In the genomic region with DNA sequence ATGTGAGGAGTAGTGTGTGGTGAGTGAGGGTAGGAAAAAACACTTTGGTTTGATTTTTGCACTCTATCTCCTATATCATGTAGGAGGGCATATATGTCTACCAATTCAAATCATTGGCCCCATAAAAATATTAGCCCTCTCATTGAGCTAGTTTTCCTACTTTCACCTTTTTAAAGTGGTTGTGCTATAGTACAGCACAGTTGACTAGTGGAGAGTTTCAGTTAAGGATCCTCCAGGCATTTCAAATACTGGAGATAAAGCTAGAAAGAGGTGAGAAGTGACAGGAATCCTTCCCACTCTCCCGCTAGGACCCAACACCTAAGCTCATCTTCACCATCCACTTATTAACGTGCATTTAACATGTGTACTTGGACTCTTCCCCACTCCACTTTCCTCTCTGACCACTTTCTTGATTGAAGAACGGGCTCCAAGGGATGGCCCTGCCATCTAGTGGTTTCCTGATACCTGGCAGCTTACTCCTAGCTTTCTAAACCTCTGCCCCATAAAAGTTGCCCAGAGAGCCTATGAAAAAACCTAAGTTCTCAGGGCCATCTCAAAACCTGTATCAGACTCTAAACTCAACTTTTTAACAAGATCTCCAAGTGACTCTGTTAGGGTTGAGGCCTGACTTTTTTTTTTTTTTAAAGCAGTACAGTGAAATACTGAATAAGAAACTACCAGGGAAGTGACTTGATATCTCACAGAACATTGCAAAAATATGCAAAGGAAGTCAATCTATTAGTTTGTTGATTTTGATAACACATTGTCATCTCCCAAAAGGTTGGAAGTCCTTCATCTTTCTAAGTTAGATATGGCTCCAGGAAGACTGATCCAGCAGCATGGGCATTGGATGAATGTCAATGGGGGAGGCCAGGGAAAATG, we compare ENCODE assay signal across 8 cellular contexts. TPM values are rescaled to one million over a fixed set of nuclear protein-coding genes. Genes with fewer than 3 reads are reported as not detected.
A peak's percentile ranks its signal among the peaks of the same experiment; 100 is the strongest.
DNase-seq lines count a peak whose midpoint lies in the region; ATAC-seq and TF ChIP-seq lines count a peak whose summit lies in the region.

No MANE protein-coding gene starts in this region.

- WGBS in esophagus muscularis mucosa, result 20% methylated on average over 3 of the region's 3 CpGs

- H3K4me1 Mint-ChIP-seq in activated T-cell treated with anti-CD3 and anti-CD28 coated beads, Interleukin-2, amount 50 U/mL, for 72 hours (ENCODE audit: low read depth), result no peaks in the 10 kb centered on the region
- H3K4me1 Mint-ChIP-seq in nephron progenitor cell, result peaks cover under 1% of the 10 kb centered on the region
- no peaks in the 10 kb centered on the region for H3K4me1 Mint-ChIP-seq in CD8-positive, alpha-beta T cell (ENCODE audit: low read depth)

- no peaks in the 10 kb centered on the region for H3K9me3 Mint-ChIP-seq in activated T-cell treated with anti-CD3 and anti-CD28 coated beads, Interleukin-2, amount 50 U/mL, for 72 hours
- H3K9me3 Mint-ChIP-seq in nephron progenitor cell, result no peaks in the 10 kb centered on the region
- no peaks in the 10 kb centered on the region for H3K9me3 Mint-ChIP-seq in CD8-positive, alpha-beta T cell

- no peaks in the 10 kb centered on the region for H3K27me3 ChIP-seq in esophagus muscularis mucosa
- H3K27me3 ChIP-seq in CD8-positive, alpha-beta T cell (ENCODE audit: insufficient read depth, low read length), result no peaks in the 10 kb centered on the region

- no peak for TF ChIP-seq POLR2A in esophagus muscularis mucosa (IDR thresholded peaks at IDR 0.05; ENCODE audit: low read depth)

- intact Hi-C loops in esophagus muscularis mucosa (cut with DNase I), result loop anchor here (2.0 to 5.0 kb wide), 3 partner anchors 176 to 742 kb away; no protein-coding TSS in a partner anchor
- intact Hi-C loops in CD8-positive, alpha-beta T cell (cut with DNase I, micrococcal nuclease), result loop anchor here in 1 of 2 experiments (10.0 kb wide), 1 partner anchor 122 kb away; no protein-coding TSS in a partner anchor

- no peaks in the 10 kb centered on the region for H3K36me3 ChIP-seq in esophagus muscularis mucosa
- no peaks in the 10 kb centered on the region for H3K36me3 ChIP-seq in CD8-positive, alpha-beta T cell (ENCODE audit: insufficient read depth, low read length)

- H3K36me3 Mint-ChIP-seq in activated T-cell treated with anti-CD3 and anti-CD28 coated beads, Interleukin-2, amount 50 U/mL, for 72 hours (ENCODE audit: insufficient read depth in 2 of 2), result no peaks in the 10 kb centered on the region
- no peaks in the 10 kb centered on the region for H3K36me3 Mint-ChIP-seq in nephron progenitor cell (ENCODE audit: low read depth)
- H3K36me3 Mint-ChIP-seq in CD8-positive, alpha-beta T cell, result no peaks in the 10 kb centered on the region

- peak in 1 of 2 donors; percentile 25 for DNase-seq in activated T-cell treated with anti-CD3 and anti-CD28 coated beads, Interleukin-2, amount 50 U/mL, for 72 hours
- no peak for DNase-seq in activated T-cell treated with anti-CD3 and anti-CD28 coated beads, Interleukin-2, amount 50 U/mL, for 1 hour
- DNase-seq in H4 (ENCODE audit: low spot score), result peak; percentile 72
- peak; percentile 26 for DNase-seq in NCI-H1092 (lab: John Stamatoyannopoulos, UW)
- peak; percentile 71 for DNase-seq in SKM-1 treated with dmso at 0.1 percent for 144 hours (lab: John Stamatoyannopoulos, UW; ENCODE audit: unreplicated experiment)
- no peak for DNase-seq in esophagus muscularis mucosa (ENCODE audit: extremely low spot score)
- DNase-seq in nephron progenitor cell, result peak; percentile 46
- DNase-seq in CD8-positive, alpha-beta T cell, result no peak

- no peak overlapping the region for H3K27ac ChIP-seq in esophagus muscularis mucosa (replicated peaks in 1 of 4)
- no peak overlapping the region for H3K27ac ChIP-seq in CD8-positive, alpha-beta T cell (ENCODE audit: low read depth, low read length)

- H3K4me3 ChIP-seq in esophagus muscularis mucosa, result no peak overlapping the region
- no peak overlapping the region for H3K4me3 ChIP-seq in CD8-positive, alpha-beta T cell (ENCODE audit: low read depth, low read length)

- H3K27ac Mint-ChIP-seq in activated T-cell treated with anti-CD3 and anti-CD28 coated beads, Interleukin-2, amount 50 U/mL, for 72 hours, result no peak overlapping the region
- no peak overlapping the region for H3K27ac Mint-ChIP-seq in nephron progenitor cell
- H3K27ac Mint-ChIP-seq in CD8-positive, alpha-beta T cell, result no peak overlapping the region

- POLR2A ChIA-PET in CD8-positive, alpha-beta T cell (lab: Charles Lee), result interaction anchor here (1.5 kb wide), 1 partner anchor 12 kb away, joined by 3 read pairs; no protein-coding TSS in a partner anchor

- no peaks in the 10 kb centered on the region for H3K27me3 Mint-ChIP-seq in activated T-cell treated with anti-CD3 and anti-CD28 coated beads, Interleukin-2, amount 50 U/mL, for 72 hours (ENCODE audit: low read depth)
- H3K27me3 Mint-ChIP-seq in nephron progenitor cell (ENCODE audit: low read depth, poor library complexity), result peaks cover 11% of the 10 kb centered on the region
- H3K27me3 Mint-ChIP-seq in CD8-positive, alpha-beta T cell (ENCODE audit: low read depth), result no peaks in the 10 kb centered on the region

- H3K4me3 Mint-ChIP-seq in activated T-cell treated with anti-CD3 and anti-CD28 coated beads, Interleukin-2, amount 50 U/mL, for 72 hours, result no peak overlapping the region
- no peak overlapping the region for H3K4me3 Mint-ChIP-seq in nephron progenitor cell
- H3K4me3 Mint-ChIP-seq in CD8-positive, alpha-beta T cell, result no peak overlapping the region

- peak; percentile 27 to 49 for ATAC-seq in activated T-cell treated with anti-CD3 and anti-CD28 coated beads, Interleukin-2, amount 50 U/mL, for 72 hours (replicated peaks in 1 of 2)
- no peak for ATAC-seq in CD8-positive, alpha-beta T cell

- peaks cover 0 to 8% (median 4%) of the 10 kb centered on the region in 4 donors for H3K4me1 ChIP-seq in esophagus muscularis mucosa
- H3K4me1 ChIP-seq in CD8-positive, alpha-beta T cell (ENCODE audit: insufficient read depth, low read length), result no peaks in the 10 kb centered on the region

- TF ChIP-seq CTCF in esophagus muscularis mucosa (IDR thresholded peaks at IDR 0.05), result peak; percentile 81 to 88 (median 83)
- peak; percentile 70 for TF ChIP-seq CTCF in nephron progenitor cell (IDR thresholded peaks at IDR 0.05)
- no peak for TF ChIP-seq CTCF in CD8-positive, alpha-beta T cell (IDR thresholded peaks at IDR 0.05)

- CTCF ChIA-PET in CD8-positive, alpha-beta T cell (lab: Charles Lee), result interaction anchor here (0.8 to 6.1 kb wide), 4 partner anchors 9 to 147 kb away, joined by 3 to 66 read pairs (median 7); a partner anchor contains a TSS

- TF ChIP-seq EP300 in esophagus muscularis mucosa (IDR thresholded peaks at IDR 0.05), result no peak

- no peaks in the 10 kb centered on the region for H3K9me3 ChIP-seq in esophagus muscularis mucosa
- no peaks in the 10 kb centered on the region for H3K9me3 ChIP-seq in CD8-positive, alpha-beta T cell (ENCODE audit: low read length)

RNA-seq across cellular contexts. Expression of a gene that starts 17.9 kb away (rescaled TPM):
- not detected for total RNA-seq in activated T-cell treated with anti-CD3 and anti-CD28 coated beads, Interleukin-2, amount 50 U/mL, for 72 hours
- 0.66 and 2.1 TPM in 2 replicates for total RNA-seq in H4 (2014; rRNA removed; shearing (Covaris generic))
- 1 to 10 TPM in 2 of 4 donors, under 1 TPM in 2; 0.42 to 2.4 (median 0.99) TPM for total RNA-seq in esophagus muscularis mucosa
- total RNA-seq in CD8-positive, alpha-beta T cell, result 1 to 10 TPM; 2.3 to 2.9 TPM

Comparison
In these comparisons a context has a peak if more than half of its experiments do, and no peak if none do; other contexts are left out.
1. DNase-seq: peak in H4 (single experiment), NCI-H1092 (single experiment), SKM-1 treated with dmso at 0.1 percent for 144 hours (single experiment) and nephron progenitor cell (single experiment); none in activated T-cell treated with anti-CD3 and anti-CD28 coated beads, Interleukin-2, amount 50 U/mL, for 1 hour (single experiment), esophagus muscularis mucosa (single experiment) and CD8-positive, alpha-beta T cell (0 of 7).